ENCODE assay signal across 1 cellular context in the genomic region with DNA sequence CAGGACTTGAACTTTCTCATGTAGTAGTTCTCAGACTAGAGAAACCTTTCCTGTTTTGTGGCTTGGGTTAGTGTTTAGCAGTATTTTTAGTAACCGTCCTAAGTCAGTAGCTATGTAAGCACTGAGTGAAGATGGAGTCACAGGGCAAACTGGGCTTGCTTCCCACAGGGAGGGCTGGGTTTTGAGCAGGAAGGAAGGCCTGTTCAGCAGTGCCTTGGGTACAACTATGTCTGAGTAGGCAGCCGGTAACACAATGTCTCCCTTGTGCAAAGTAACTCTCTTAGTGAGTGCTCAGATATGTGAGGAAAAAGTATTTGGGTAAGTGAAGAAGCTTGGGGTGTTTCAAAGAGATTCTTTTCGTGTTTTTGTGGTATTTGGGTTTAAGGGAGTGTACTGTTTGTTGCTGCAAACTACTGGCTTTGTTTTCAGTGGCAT.
TF ChIP-seq lines count a peak whose summit lies in the region.

No MANE protein-coding gene starts in this region.

TF ChIP-seq in GM23338, 12 proteins besides CTCF, POLR2A, EP300 and RAD21 (continued from another document):
- TF ChIP-seq, protein P1, sequence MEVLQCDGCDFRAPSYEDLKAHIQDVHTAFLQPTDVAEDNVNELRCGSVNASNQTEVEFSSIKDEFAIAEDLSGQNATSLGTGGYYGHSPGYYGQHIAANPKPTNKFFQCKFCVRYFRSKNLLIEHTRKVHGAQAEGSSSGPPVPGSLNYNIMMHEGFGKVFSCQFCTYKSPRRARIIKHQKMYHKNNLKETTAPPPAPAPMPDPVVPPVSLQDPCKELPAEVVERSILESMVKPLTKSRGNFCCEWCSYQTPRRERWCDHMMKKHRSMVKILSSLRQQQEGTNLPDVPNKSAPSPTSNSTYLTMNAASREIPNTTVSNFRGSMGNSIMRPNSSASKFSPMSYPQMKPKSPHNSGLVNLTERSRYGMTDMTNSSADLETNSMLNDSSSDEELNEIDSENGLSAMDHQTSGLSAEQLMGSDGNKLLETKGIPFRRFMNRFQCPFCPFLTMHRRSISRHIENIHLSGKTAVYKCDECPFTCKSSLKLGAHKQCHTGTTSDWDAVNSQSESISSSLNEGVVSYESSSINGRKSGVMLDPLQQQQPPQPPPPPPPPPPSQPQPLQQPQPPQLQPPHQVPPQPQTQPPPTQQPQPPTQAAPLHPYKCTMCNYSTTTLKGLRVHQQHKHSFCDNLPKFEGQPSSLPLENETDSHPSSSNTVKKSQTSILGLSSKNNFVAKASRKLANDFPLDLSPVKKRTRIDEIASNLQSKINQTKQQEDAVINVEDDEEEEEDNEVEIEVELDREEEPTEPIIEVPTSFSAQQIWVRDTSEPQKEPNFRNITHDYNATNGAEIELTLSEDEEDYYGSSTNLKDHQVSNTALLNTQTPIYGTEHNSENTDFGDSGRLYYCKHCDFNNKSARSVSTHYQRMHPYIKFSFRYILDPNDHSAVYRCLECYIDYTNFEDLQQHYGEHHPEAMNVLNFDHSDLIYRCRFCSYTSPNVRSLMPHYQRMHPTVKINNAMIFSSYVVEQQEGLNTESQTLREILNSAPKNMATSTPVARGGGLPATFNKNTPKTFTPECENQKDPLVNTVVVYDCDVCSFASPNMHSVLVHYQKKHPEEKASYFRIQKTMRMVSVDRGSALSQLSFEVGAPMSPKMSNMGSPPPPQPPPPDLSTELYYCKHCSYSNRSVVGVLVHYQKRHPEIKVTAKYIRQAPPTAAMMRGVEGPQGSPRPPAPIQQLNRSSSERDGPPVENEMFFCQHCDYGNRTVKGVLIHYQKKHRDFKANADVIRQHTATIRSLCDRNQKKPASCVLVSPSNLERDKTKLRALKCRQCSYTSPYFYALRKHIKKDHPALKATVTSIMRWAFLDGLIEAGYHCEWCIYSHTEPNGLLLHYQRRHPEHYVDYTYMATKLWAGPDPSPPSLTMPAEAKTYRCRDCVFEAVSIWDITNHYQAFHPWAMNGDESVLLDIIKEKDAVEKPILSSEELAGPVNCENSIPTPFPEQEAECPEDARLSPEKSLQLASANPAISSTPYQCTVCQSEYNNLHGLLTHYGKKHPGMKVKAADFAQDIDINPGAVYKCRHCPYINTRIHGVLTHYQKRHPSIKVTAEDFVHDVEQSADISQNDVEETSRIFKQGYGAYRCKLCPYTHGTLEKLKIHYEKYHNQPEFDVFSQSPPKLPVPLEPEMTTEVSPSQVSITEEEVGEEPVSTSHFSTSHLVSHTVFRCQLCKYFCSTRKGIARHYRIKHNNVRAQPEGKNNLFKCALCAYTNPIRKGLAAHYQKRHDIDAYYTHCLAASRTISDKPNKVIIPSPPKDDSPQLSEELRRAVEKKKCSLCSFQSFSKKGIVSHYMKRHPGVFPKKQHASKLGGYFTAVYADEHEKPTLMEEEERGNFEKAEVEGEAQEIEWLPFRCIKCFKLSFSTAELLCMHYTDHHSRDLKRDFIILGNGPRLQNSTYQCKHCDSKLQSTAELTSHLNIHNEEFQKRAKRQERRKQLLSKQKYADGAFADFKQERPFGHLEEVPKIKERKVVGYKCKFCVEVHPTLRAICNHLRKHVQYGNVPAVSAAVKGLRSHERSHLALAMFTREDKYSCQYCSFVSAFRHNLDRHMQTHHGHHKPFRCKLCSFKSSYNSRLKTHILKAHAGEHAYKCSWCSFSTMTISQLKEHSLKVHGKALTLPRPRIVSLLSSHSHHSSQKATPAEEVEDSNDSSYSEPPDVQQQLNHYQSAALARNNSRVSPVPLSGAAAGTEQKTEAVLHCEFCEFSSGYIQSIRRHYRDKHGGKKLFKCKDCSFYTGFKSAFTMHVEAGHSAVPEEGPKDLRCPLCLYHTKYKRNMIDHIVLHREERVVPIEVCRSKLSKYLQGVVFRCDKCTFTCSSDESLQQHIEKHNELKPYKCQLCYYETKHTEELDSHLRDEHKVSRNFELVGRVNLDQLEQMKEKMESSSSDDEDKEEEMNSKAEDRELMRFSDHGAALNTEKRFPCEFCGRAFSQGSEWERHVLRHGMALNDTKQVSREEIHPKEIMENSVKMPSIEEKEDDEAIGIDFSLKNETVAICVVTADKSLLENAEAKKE (CRISPR knock-in tag; IDR thresholded peaks at IDR 0.05): no peak
- TF ChIP-seq ZNF331 (CRISPR knock-in tag; IDR thresholded peaks at IDR 0.05; ENCODE audit: low read depth): no peak
